In genomic region chr20:38094373-38094775, GRCh38 we compare ENCODE assay signal across 8 cellular contexts.
A peak's percentile ranks its signal among the peaks of the same experiment; 100 is the strongest.
DNase-seq lines count a peak whose midpoint lies in the region; ATAC-seq, FAIRE-seq and TF ChIP-seq lines count a peak whose summit lies in the region.

No MANE protein-coding gene starts in this region.

- no peak overlapping the region for H2AFZ ChIP-seq in MM.1S (ENCODE audit: low read length)

- no peaks in the 10 kb centered on the region for H4K20me1 ChIP-seq in MM.1S (ENCODE audit: insufficient read depth, low read length)

- H3K27me3 Mint-ChIP-seq in activated T-helper 1 cell treated with anti-CD3 and anti-CD28 coated beads, Interleukin-12 subunit alpha, Interleukin-12 subunit beta, Interleukin-2, Interleukin-4 antibody, amounts not matched to agents 30 ng/mL and 10 ng/mL and 1 ng/mL, durations not matched to agents 14 hours and 24 hours and 36 hours (ENCODE audit: insufficient read depth), result no peaks in the 10 kb centered on the region

- intact Hi-C loops in activated T-helper 1 cell treated with anti-CD3 and anti-CD28 coated beads, Interleukin-12 subunit alpha, Interleukin-12 subunit beta, Interleukin-2, Interleukin-4 antibody, amounts not matched to agents 30 ng/mL and 10 ng/mL and 1 ng/mL, durations not matched to agents 14 hours and 24 hours and 36 hours (cut with micrococcal nuclease), result no loop called here
- intact Hi-C loops in kidney (cut with DNase I) (no loop called here), uterus (cut with DNase I; ENCODE audit: low total_unique reads) (no loop called here)

- H3F3A ChIP-seq in MM.1S (ENCODE audit: insufficient read depth, low read length), result no peaks in the 10 kb centered on the region; the same call in 1 of the 2 replicates

- H3K9me2 ChIP-seq in MM.1S (replicated peaks; ENCODE audit: insufficient read depth, low read length), result no peaks in the 10 kb centered on the region

- peak; percentile 64 for ATAC-seq in GM18498 (IDR thresholded peaks at IDR 0.05; ENCODE audit: unreplicated experiment)
- ATAC-seq in GM21737 (IDR thresholded peaks at IDR 0.05; ENCODE audit: unreplicated experiment), result peak; percentile 57

- H3K27ac ChIP-seq in MM.1S (ENCODE audit: low read length) (peak overlapping the region; percentile 1; the same call in 1 of the 2 replicates), kidney (ENCODE audit: low read depth in 2 of 2, low read length in 2 of 2) (peak overlapping the region in 1 of 2 donors; percentile 69), uterus (peak overlapping the region; percentile 57 to 65)

- TF ChIP-seq CTCF in MM.1S (IDR thresholded peaks at IDR 0.05; ENCODE audit: low read length), result no peak
- no peak for TF ChIP-seq CTCF in kidney (IDR thresholded peaks at IDR 0.05; ENCODE audit: borderline replicate concordance, extremely low read depth, insufficient read depth)
- TF ChIP-seq CTCF in uterus (IDR thresholded peaks at IDR 0.05), result no peak

- H3K36me3 Mint-ChIP-seq in activated T-helper 1 cell treated with anti-CD3 and anti-CD28 coated beads, Interleukin-12 subunit alpha, Interleukin-12 subunit beta, Interleukin-2, Interleukin-4 antibody, amounts not matched to agents 30 ng/mL and 10 ng/mL and 1 ng/mL, durations not matched to agents 14 hours and 24 hours and 36 hours (ENCODE audit: low read depth), result peaks cover 23% of the 10 kb centered on the region

- H3K4me3 Mint-ChIP-seq in activated T-helper 1 cell treated with anti-CD3 and anti-CD28 coated beads, Interleukin-12 subunit alpha, Interleukin-12 subunit beta, Interleukin-2, Interleukin-4 antibody, amounts not matched to agents 30 ng/mL and 10 ng/mL and 1 ng/mL, durations not matched to agents 14 hours and 24 hours and 36 hours, result peak overlapping the region; percentile 4

- H3K27me3 ChIP-seq in MM.1S (replicated peaks; ENCODE audit: insufficient read depth, low read length) (no peaks in the 10 kb centered on the region), uterus (no peaks in the 10 kb centered on the region)

- H3K27ac Mint-ChIP-seq in activated T-helper 1 cell treated with anti-CD3 and anti-CD28 coated beads, Interleukin-12 subunit alpha, Interleukin-12 subunit beta, Interleukin-2, Interleukin-4 antibody, amounts not matched to agents 30 ng/mL and 10 ng/mL and 1 ng/mL, durations not matched to agents 14 hours and 24 hours and 36 hours, result no peak overlapping the region

- no peak overlapping the region for H3K9ac ChIP-seq in MM.1S (ENCODE audit: low read length)
- no peak overlapping the region for H3K9ac ChIP-seq in kidney (ENCODE audit: low read length in 2 of 2)

- H3K4me3 ChIP-seq in MM.1S (ENCODE audit: low read length), result no peak overlapping the region
- H3K4me3 ChIP-seq in kidney (ENCODE audit: low read length in 2 of 2), result no peak overlapping the region
- no peak overlapping the region for H3K4me3 ChIP-seq in uterus

- peaks cover 25% of the 10 kb centered on the region for H3K4me1 ChIP-seq in MM.1S (ENCODE audit: low read length)
- peaks cover 0 to 4% of the 10 kb centered on the region in 2 donors for H3K4me1 ChIP-seq in kidney (ENCODE audit: control insufficient read depth in 1 of 2, insufficient read depth in 1 of 2, low read depth in 1 of 2, low read length in 2 of 2)
- H3K4me1 ChIP-seq in uterus, result peaks cover 0 to 12% of the 10 kb centered on the region in 2 donors

- DNase-seq in MM.1S (peak; percentile 12), kidney (no peak), uterus (peak in 1 of 2 donors; percentile 57), cortex of kidney (lab: John Stamatoyannopoulos, UW) (no peak), OCI-M2 (lab: John Stamatoyannopoulos, UW; ENCODE audit: unreplicated experiment) (no peak)
- DNase-seq in activated T-helper 1 cell treated with anti-CD3 and anti-CD28 coated beads, Interleukin-12 subunit alpha, Interleukin-12 subunit beta, Interleukin-2, Interleukin-4 antibody, amounts not matched to agents 30 ng/mL and 10 ng/mL and 1 ng/mL, durations not matched to agents 14 hours and 24 hours and 36 hours (ENCODE audit: low spot score), result peak; percentile 30

- no peak overlapping the region for H3K4me2 ChIP-seq in MM.1S (ENCODE audit: low read depth, low read length)

- H3K4me1 Mint-ChIP-seq in activated T-helper 1 cell treated with anti-CD3 and anti-CD28 coated beads, Interleukin-12 subunit alpha, Interleukin-12 subunit beta, Interleukin-2, Interleukin-4 antibody, amounts not matched to agents 30 ng/mL and 10 ng/mL and 1 ng/mL, durations not matched to agents 14 hours and 24 hours and 36 hours (ENCODE audit: low read depth), result peaks cover 44% of the 10 kb centered on the region

- no peaks in the 10 kb centered on the region for H3K79me2 ChIP-seq in MM.1S (ENCODE audit: low read length)

- H3K36me3 ChIP-seq in MM.1S (replicated peaks; ENCODE audit: insufficient read depth, low read length) (no peaks in the 10 kb centered on the region), kidney (ENCODE audit: control insufficient read depth in 1 of 2, insufficient read depth in 2 of 2, low read length in 2 of 2) (peaks cover 14 to 16% of the 10 kb centered on the region in 2 donors), uterus (no peaks in the 10 kb centered on the region)

- peak; percentile 11 for FAIRE-seq in kidney (lab: Jason Lieb, UNC)

- TF ChIP-seq POLR2A in uterus (IDR thresholded peaks at IDR 0.05), result no peak

- H3K9me3 Mint-ChIP-seq in activated T-helper 1 cell treated with anti-CD3 and anti-CD28 coated beads, Interleukin-12 subunit alpha, Interleukin-12 subunit beta, Interleukin-2, Interleukin-4 antibody, amounts not matched to agents 30 ng/mL and 10 ng/mL and 1 ng/mL, durations not matched to agents 14 hours and 24 hours and 36 hours, result no peaks in the 10 kb centered on the region

- H3K9me3 ChIP-seq in MM.1S (replicated peaks; ENCODE audit: insufficient read depth, low read length), result no peaks in the 10 kb centered on the region
- H3K9me3 ChIP-seq in kidney (ENCODE audit: control insufficient read depth in 1 of 2, low read length in 2 of 2), result no peaks in the 10 kb centered on the region
- no peaks in the 10 kb centered on the region for H3K9me3 ChIP-seq in uterus

Comparison
In these comparisons a context has a peak if more than half of its experiments do, and no peak if none do; other contexts are left out.
1. DNase-seq: peak in MM.1S (single experiment) and activated T-helper 1 cell treated with anti-CD3 and anti-CD28 coated beads, Interleukin-12 subunit alpha, Interleukin-12 subunit beta, Interleukin-2, Interleukin-4 antibody, amounts not matched to agents 30 ng/mL and 10 ng/mL and 1 ng/mL, durations not matched to agents 14 hours and 24 hours and 36 hours (single experiment); none in kidney (single experiment), cortex of kidney (single experiment) and OCI-M2 (single experiment).